1 cellular context compared by ENCODE assay signal in genomic region chr6:37418727-37419126, GRCh38.
TF ChIP-seq lines count a peak whose summit lies in the region.

No MANE protein-coding gene starts in this region.

TF ChIP-seq in K562, 482 proteins besides CTCF, POLR2A, EP300 and RAD21 (continued from another document):
- TF ChIP-seq MLX (CRISPR knock-in tag; conservative IDR thresholded peaks at IDR 0.05) = no peak
- TF ChIP-seq ZNF165 (CRISPR knock-in tag; IDR thresholded peaks at IDR 0.05; ENCODE audit: borderline replicate concordance) = no peak
- TF ChIP-seq NCOA6 (IDR thresholded peaks at IDR 0.05) = no peak
- TF ChIP-seq TEAD1 (CRISPR knock-in tag; IDR thresholded peaks at IDR 0.05) = no peak
- TF ChIP-seq, protein P1, sequence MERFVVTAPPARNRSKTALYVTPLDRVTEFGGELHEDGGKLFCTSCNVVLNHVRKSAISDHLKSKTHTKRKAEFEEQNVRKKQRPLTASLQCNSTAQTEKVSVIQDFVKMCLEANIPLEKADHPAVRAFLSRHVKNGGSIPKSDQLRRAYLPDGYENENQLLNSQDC (CRISPR knock-in tag; IDR thresholded peaks at IDR 0.05) = no peak
- TF ChIP-seq, protein P2, sequence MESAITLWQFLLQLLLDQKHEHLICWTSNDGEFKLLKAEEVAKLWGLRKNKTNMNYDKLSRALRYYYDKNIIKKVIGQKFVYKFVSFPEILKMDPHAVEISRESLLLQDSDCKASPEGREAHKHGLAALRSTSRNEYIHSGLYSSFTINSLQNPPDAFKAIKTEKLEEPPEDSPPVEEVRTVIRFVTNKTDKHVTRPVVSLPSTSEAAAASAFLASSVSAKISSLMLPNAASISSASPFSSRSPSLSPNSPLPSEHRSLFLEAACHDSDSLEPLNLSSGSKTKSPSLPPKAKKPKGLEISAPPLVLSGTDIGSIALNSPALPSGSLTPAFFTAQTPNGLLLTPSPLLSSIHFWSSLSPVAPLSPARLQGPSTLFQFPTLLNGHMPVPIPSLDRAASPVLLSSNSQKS (CRISPR knock-in tag; IDR thresholded peaks at IDR 0.05) = no peak
- no peak for TF ChIP-seq MCM3 (IDR thresholded peaks at IDR 0.05)
TF ChIP-seq in K562: peak in this region for 0.
